Comparison of ENCODE assay signal across 32 cellular contexts in the genomic region with DNA sequence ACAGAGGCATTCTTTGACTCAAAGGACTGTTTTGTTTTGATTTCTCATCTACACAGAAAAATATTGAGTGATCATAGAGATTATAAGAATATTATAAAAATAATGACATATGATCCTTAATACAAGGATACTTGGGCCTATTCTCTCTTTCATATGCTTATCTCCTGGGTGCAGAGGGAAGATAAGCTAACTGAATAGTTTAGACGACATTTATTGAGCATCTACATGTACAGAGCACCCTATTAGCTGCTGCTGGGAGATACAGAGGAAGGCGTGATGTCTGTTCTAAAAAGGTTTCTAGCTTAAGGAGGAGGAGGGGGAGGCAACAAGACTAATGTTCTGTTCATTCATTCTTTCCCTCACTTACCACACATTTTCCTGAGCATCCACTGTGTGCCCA.
"Had no signal": no experiment of that assay in that cellular context is flagged by ENCODE, and none has a peak within 500 bp of the region (broad histone marks: within the 10 kb centered on the region; RNA-seq: fewer than 3 reads in every experiment).

No MANE protein-coding gene starts in this region.

- DNase-seq: activated CD4-positive, alpha-beta memory T cell treated with anti-CD3 and anti-CD28 coated beads, Interleukin-2, amount 10 ng/mL, durations not matched to agents 7 days and 5 days; activated CD4-positive, alpha-beta T cell treated with anti-CD3 and anti-CD28 coated beads for 1 hour; activated CD4-positive, alpha-beta T cell treated with anti-CD3 and anti-CD28 coated beads for 36 hours; activated CD4-positive, alpha-beta T cell treated with anti-CD3 and anti-CD28 coated beads for 48 hours; activated CD4-positive, alpha-beta T cell treated with anti-CD3 and anti-CD28 coated beads, Interleukin-2, amount 10 ng/mL, durations not matched to agents 7 days and 5 days; activated CD4-positive, alpha-beta T cell treated with anti-CD3 and anti-CD28 coated beads, Interleukin-2, amount 50 U/mL, for 48 hours; activated CD4-positive, CD25-positive, alpha-beta regulatory T cell; activated CD8-positive, alpha-beta memory T cell treated with anti-CD3 and anti-CD28 coated beads for 24 hours; activated CD8-positive, alpha-beta memory T cell treated with anti-CD3 and anti-CD28 coated beads, Interleukin-2, amount 10 ng/mL, durations not matched to agents 7 days and 5 days; activated CD8-positive, alpha-beta memory T cell treated with anti-CD3 and anti-CD28 coated beads, Interleukin-2, amount 50 U/mL, for 48 hours; activated CD8-positive, alpha-beta T cell treated with anti-CD3 and anti-CD28 coated beads, Interleukin-2, amount 10 ng/mL, durations not matched to agents 7 days and 5 days; activated effector memory CD4-positive, alpha-beta T cell treated with anti-CD3 and anti-CD28 coated beads, Interleukin-2, amount 50 U/mL, for 16 hours; activated gamma-delta T cell treated with Interleukin-2 at 50 U/mL for 16 hours; activated naive CD4-positive, alpha-beta T cell; activated naive CD4-positive, alpha-beta T cell treated with anti-CD3 and anti-CD28 coated beads for 36 hours; activated naive CD4-positive, alpha-beta T cell treated with anti-CD3 and anti-CD28 coated beads, Interleukin-2, amount 50 U/mL, for 16 hours; activated naive CD8-positive, alpha-beta T cell treated with anti-CD3 and anti-CD28 coated beads for 36 hours; activated T-cell treated with anti-CD3 and anti-CD28 coated beads, Interleukin-2, amount 50 U/mL, for 24 hours; activated T-cell treated with anti-CD3 and anti-CD28 coated beads, Interleukin-2, amount 50 U/mL, for 48 hours; adrenal gland; amniotic stem cell; aorta; body of pancreas; brain microvascular endothelial cell; central memory CD4-positive, alpha-beta T cell; T-helper 1 cell; T-helper 2 cell; T-helper 9 cell had no signal

- H3K27me3 Mint-ChIP-seq: activated CD4-positive, alpha-beta memory T cell treated with anti-CD3 and anti-CD28 coated beads, Interleukin-2, amount 10 ng/mL, durations not matched to agents 7 days and 5 days; activated CD4-positive, alpha-beta T cell treated with anti-CD3 and anti-CD28 coated beads for 36 hours; activated CD4-positive, alpha-beta T cell treated with anti-CD3 and anti-CD28 coated beads, Interleukin-2, amount 10 ng/mL, durations not matched to agents 7 days and 5 days; activated CD8-positive, alpha-beta memory T cell treated with anti-CD3 and anti-CD28 coated beads, Interleukin-2, amount 10 ng/mL, durations not matched to agents 7 days and 5 days; activated naive CD8-positive, alpha-beta T cell treated with anti-CD3 and anti-CD28 coated beads for 36 hours had no signal

- H3K9me3 Mint-ChIP-seq: activated CD4-positive, alpha-beta memory T cell treated with anti-CD3 and anti-CD28 coated beads, Interleukin-2, amount 10 ng/mL, durations not matched to agents 7 days and 5 days; activated CD4-positive, alpha-beta T cell treated with anti-CD3 and anti-CD28 coated beads, Interleukin-2, amount 10 ng/mL, durations not matched to agents 7 days and 5 days; activated naive CD4-positive, alpha-beta T cell treated with anti-CD3 and anti-CD28 coated beads for 36 hours; activated naive CD4-positive, alpha-beta T cell treated with anti-CD3 and anti-CD28 coated beads, Interleukin-2, amount 50 U/mL, for 72 hours; activated naive CD8-positive, alpha-beta T cell treated with anti-CD3 and anti-CD28 coated beads for 36 hours; activated T-cell treated with anti-CD3 and anti-CD28 coated beads, Interleukin-2, amount 50 U/mL, for 24 hours; T-helper 1 cell treated with Interleukin-12 subunit alpha and Interleukin-12 subunit beta and Interleukin-4 antibody, amounts not matched to agents 30 μg/mL and 1 μg/mL, for 36 hours; T-helper 2 cell treated with Interferon-gamma antibody and Interleukin-4, amounts not matched to agents 5 μg/mL and 100 μg/mL, for 36 hours had no signal

- ATAC-seq: activated CD4-positive, alpha-beta T cell treated with anti-CD3 and anti-CD28 coated beads for 36 hours; activated CD4-positive, CD25-positive, alpha-beta regulatory T cell treated with anti-CD3 and anti-CD28 coated beads, Interleukin-2, amount 50 U/mL, for 24 hours; activated CD8-positive, alpha-beta memory T cell treated with anti-CD3 and anti-CD28 coated beads, Interleukin-2, amount 10 ng/mL, durations not matched to agents 7 days and 5 days; activated CD8-positive, alpha-beta T cell treated with anti-CD3 and anti-CD28 coated beads, Interleukin-2, amount 10 ng/mL, durations not matched to agents 7 days and 5 days; activated naive CD4-positive, alpha-beta T cell treated with anti-CD3 and anti-CD28 coated beads, Interleukin-2, amount 50 U/mL, for 72 hours; body of pancreas had no signal

- H3K4me3 Mint-ChIP-seq: activated CD4-positive, alpha-beta memory T cell treated with anti-CD3 and anti-CD28 coated beads, Interleukin-2, amount 10 ng/mL, durations not matched to agents 7 days and 5 days; activated CD4-positive, alpha-beta T cell treated with anti-CD3 and anti-CD28 coated beads for 36 hours; activated CD4-positive, alpha-beta T cell treated with anti-CD3 and anti-CD28 coated beads, Interleukin-2, amount 10 ng/mL, durations not matched to agents 7 days and 5 days; activated CD8-positive, alpha-beta memory T cell treated with anti-CD3 and anti-CD28 coated beads, Interleukin-2, amount 10 ng/mL, durations not matched to agents 7 days and 5 days; activated CD8-positive, alpha-beta T cell treated with anti-CD3 and anti-CD28 coated beads, Interleukin-2, amount 10 ng/mL, durations not matched to agents 7 days and 5 days; activated naive CD4-positive, alpha-beta T cell treated with anti-CD3 and anti-CD28 coated beads for 36 hours; activated naive CD8-positive, alpha-beta T cell treated with anti-CD3 and anti-CD28 coated beads for 36 hours; activated T-cell treated with anti-CD3 and anti-CD28 coated beads, Interleukin-2, amount 50 U/mL, for 24 hours; T-helper 1 cell treated with Interleukin-12 subunit alpha and Interleukin-12 subunit beta and Interleukin-4 antibody, amounts not matched to agents 30 μg/mL and 1 μg/mL, for 36 hours; T-helper 2 cell treated with Interferon-gamma antibody and Interleukin-4, amounts not matched to agents 5 μg/mL and 100 μg/mL, for 36 hours had no signal

- H3K4me1 Mint-ChIP-seq: activated CD4-positive, alpha-beta memory T cell treated with anti-CD3 and anti-CD28 coated beads, Interleukin-2, amount 10 ng/mL, durations not matched to agents 7 days and 5 days; activated CD4-positive, alpha-beta T cell treated with anti-CD3 and anti-CD28 coated beads for 36 hours; activated CD4-positive, alpha-beta T cell treated with anti-CD3 and anti-CD28 coated beads, Interleukin-2, amount 10 ng/mL, durations not matched to agents 7 days and 5 days; activated CD8-positive, alpha-beta memory T cell treated with anti-CD3 and anti-CD28 coated beads, Interleukin-2, amount 10 ng/mL, durations not matched to agents 7 days and 5 days; activated naive CD8-positive, alpha-beta T cell treated with anti-CD3 and anti-CD28 coated beads for 36 hours had no signal

- H3K27ac Mint-ChIP-seq: activated CD4-positive, alpha-beta memory T cell treated with anti-CD3 and anti-CD28 coated beads, Interleukin-2, amount 10 ng/mL, durations not matched to agents 7 days and 5 days; activated CD4-positive, alpha-beta T cell treated with anti-CD3 and anti-CD28 coated beads for 36 hours; activated CD4-positive, alpha-beta T cell treated with anti-CD3 and anti-CD28 coated beads, Interleukin-2, amount 10 ng/mL, durations not matched to agents 7 days and 5 days; activated CD8-positive, alpha-beta memory T cell treated with anti-CD3 and anti-CD28 coated beads, Interleukin-2, amount 10 ng/mL, durations not matched to agents 7 days and 5 days; activated CD8-positive, alpha-beta T cell treated with anti-CD3 and anti-CD28 coated beads, Interleukin-2, amount 10 ng/mL, durations not matched to agents 7 days and 5 days; activated naive CD4-positive, alpha-beta T cell treated with anti-CD3 and anti-CD28 coated beads for 36 hours; activated naive CD4-positive, alpha-beta T cell treated with anti-CD3 and anti-CD28 coated beads, Interleukin-2, amount 50 U/mL, for 72 hours; activated naive CD8-positive, alpha-beta T cell treated with anti-CD3 and anti-CD28 coated beads for 36 hours; activated T-cell treated with anti-CD3 and anti-CD28 coated beads, Interleukin-2, amount 50 U/mL, for 24 hours; T-helper 1 cell treated with Interleukin-12 subunit alpha and Interleukin-12 subunit beta and Interleukin-4 antibody, amounts not matched to agents 30 μg/mL and 1 μg/mL, for 36 hours; T-helper 2 cell treated with Interferon-gamma antibody and Interleukin-4, amounts not matched to agents 5 μg/mL and 100 μg/mL, for 36 hours had no signal
